Comparison of ENCODE assay signal across 26 cellular contexts in the genomic region with DNA sequence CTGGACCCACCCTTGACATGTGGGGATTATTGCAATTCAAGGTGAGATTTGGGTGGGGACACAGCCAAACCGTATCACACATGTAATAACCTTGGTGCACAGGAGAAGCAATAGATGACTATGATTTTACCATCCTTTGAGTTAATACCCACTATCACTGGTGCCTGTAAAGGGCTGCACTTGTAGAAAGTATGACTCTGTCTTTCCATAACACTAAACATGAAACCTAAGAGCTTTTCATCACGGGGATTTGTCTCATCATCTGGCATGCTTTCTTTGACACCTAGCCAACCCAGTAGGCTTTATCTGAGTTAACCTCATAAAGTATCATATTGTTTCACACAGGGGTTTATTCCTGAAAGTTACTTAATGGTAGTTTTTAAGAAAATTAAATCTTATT.
"Had no signal": no experiment of that assay in that cellular context is flagged by ENCODE, and none has a peak within 500 bp of the region (broad histone marks: within the 10 kb centered on the region; RNA-seq: fewer than 3 reads in every experiment).

No MANE protein-coding gene starts in this region.

- H3K36me3 ChIP-seq: colonic mucosa, esophagus muscularis mucosa, heart left ventricle, right lobe of liver, stomach, suprapubic skin, tibial nerve had no signal

- H3K4me1 Mint-ChIP-seq: activated naive CD4-positive, alpha-beta T cell treated with anti-CD3 and anti-CD28 coated beads, Interleukin-2, amount 10 ng/mL, durations not matched to agents 7 days and 5 days; central memory CD8-positive, alpha-beta T cell; naive B cell; stimulated activated memory B cell treated with anti-CD40 and anti-IgM and Interleukin-4, amounts not matched to agents 10 μg/mL and 1 μg/mL and 100 μg/mL, for 72 hours had no signal

- H3K36me3 Mint-ChIP-seq: activated naive CD4-positive, alpha-beta T cell treated with anti-CD3 and anti-CD28 coated beads, Interleukin-2, amount 10 ng/mL, durations not matched to agents 7 days and 5 days; naive B cell; stimulated activated memory B cell treated with anti-CD40 and anti-IgM and Interleukin-4, amounts not matched to agents 10 μg/mL and 1 μg/mL and 100 μg/mL, for 72 hours had no signal

- H3K9me3 ChIP-seq: colonic mucosa, esophagus muscularis mucosa, mucosa of descending colon, right lobe of liver, stomach, suprapubic skin, tibial nerve had no signal

- H3K27ac Mint-ChIP-seq: activated naive CD4-positive, alpha-beta T cell treated with anti-CD3 and anti-CD28 coated beads, Interleukin-2, amount 10 ng/mL, durations not matched to agents 7 days and 5 days; naive B cell; stimulated activated memory B cell treated with anti-CD40 and anti-IgM and Interleukin-4, amounts not matched to agents 10 μg/mL and 1 μg/mL and 100 μg/mL, for 72 hours had no signal

- H3K4me3 Mint-ChIP-seq: activated naive CD4-positive, alpha-beta T cell treated with anti-CD3 and anti-CD28 coated beads, Interleukin-2, amount 10 ng/mL, durations not matched to agents 7 days and 5 days; activated T-cell treated with anti-CD3 and anti-CD28 coated beads, Interleukin-2, amount 50 U/mL, for 4 hours; central memory CD8-positive, alpha-beta T cell; naive B cell; stimulated activated memory B cell treated with anti-CD40 and anti-IgM and Interleukin-4, amounts not matched to agents 10 μg/mL and 1 μg/mL and 100 μg/mL, for 72 hours had no signal

- FAIRE-seq: small intestine, urothelium cell line had no signal

- H3K27me3 Mint-ChIP-seq: activated naive CD4-positive, alpha-beta T cell treated with anti-CD3 and anti-CD28 coated beads, Interleukin-2, amount 10 ng/mL, durations not matched to agents 7 days and 5 days; stimulated activated memory B cell treated with anti-CD40 and anti-IgM and Interleukin-4, amounts not matched to agents 10 μg/mL and 1 μg/mL and 100 μg/mL, for 72 hours had no signal

- H3K4me1 ChIP-seq: colonic mucosa, esophagus muscularis mucosa, heart left ventricle, right lobe of liver, stomach, suprapubic skin, tibial nerve had no signal

- DNase-seq: activated CD4-positive, alpha-beta T cell treated with anti-CD3 and anti-CD28 coated beads, Interleukin-2, amount 50 U/mL, for 4 hours; activated CD8-positive, alpha-beta memory T cell treated with anti-CD3 and anti-CD28 coated beads for 24 hours; activated CD8-positive, alpha-beta memory T cell treated with anti-CD3 and anti-CD28 coated beads, Interleukin-2, amount 50 U/mL, for 4 hours; activated effector memory CD4-positive, alpha-beta T cell treated with anti-CD3 and anti-CD28 coated beads, Interleukin-2, amount 50 U/mL, for 16 hours; activated naive CD4-positive, alpha-beta T cell treated with anti-CD3 and anti-CD28 coated beads, Interleukin-2, amount 10 ng/mL, durations not matched to agents 7 days and 5 days; activated T-cell treated with anti-CD3 and anti-CD28 coated beads, Interleukin-2, amount 50 U/mL, for 4 hours; aorta; colonic mucosa; heart left ventricle; islet precursor cell; left colon; mesenchymal stem cell; mucosa of descending colon; naive B cell; nucleus accumbens; right lobe of liver; small intestine; stimulated activated CD4-positive, alpha-beta T cell treated with anti-CD3 and anti-CD28 coated beads, Interleukin-2, amount 100 ng/mL, for 24 hours; stomach; T-helper 1 cell had no signal

- H3K27me3 ChIP-seq: colonic mucosa, esophagus muscularis mucosa, heart left ventricle, stomach, suprapubic skin, tibial nerve had no signal

- H3K27ac ChIP-seq: colonic mucosa, esophagus muscularis mucosa, heart left ventricle, right lobe of liver, stomach, suprapubic skin, tibial nerve had no signal

- H3K9me3 Mint-ChIP-seq: activated naive CD4-positive, alpha-beta T cell treated with anti-CD3 and anti-CD28 coated beads, Interleukin-2, amount 10 ng/mL, durations not matched to agents 7 days and 5 days; activated T-cell treated with anti-CD3 and anti-CD28 coated beads, Interleukin-2, amount 50 U/mL, for 4 hours; central memory CD8-positive, alpha-beta T cell; stimulated activated memory B cell treated with anti-CD40 and anti-IgM and Interleukin-4, amounts not matched to agents 10 μg/mL and 1 μg/mL and 100 μg/mL, for 72 hours had no signal

- ATAC-seq: heart left ventricle; left colon; mucosa of descending colon; right lobe of liver; stimulated activated memory B cell treated with anti-CD40 and anti-IgM and Interleukin-4, amounts not matched to agents 10 μg/mL and 1 μg/mL and 100 μg/mL, for 72 hours had no signal

- H3K4me3 ChIP-seq: colonic mucosa, esophagus muscularis mucosa, heart left ventricle, mucosa of descending colon, right lobe of liver, stomach, suprapubic skin, tibial nerve had no signal
